In the genomic region with DNA sequence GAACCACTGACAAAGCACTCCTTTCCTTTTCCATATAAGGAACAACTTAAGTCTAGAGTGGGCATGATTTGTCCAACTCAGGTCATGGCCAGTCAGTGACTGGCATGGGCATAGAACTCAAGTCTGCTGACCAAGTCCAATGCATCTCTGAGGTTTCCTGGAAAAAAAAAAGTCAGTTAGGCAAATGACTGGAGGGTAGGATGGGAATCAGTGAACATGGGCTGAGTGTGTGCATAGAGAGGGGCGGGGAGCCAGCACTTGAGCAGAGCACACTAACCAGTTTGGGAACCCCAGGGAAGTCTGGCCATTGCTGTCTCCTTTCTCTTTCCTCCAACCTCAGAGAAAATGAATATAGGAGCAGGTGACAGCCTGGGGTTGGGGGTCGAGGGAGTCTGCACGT, we compare ENCODE assay signal across 1 cellular context.
TF ChIP-seq lines count a peak whose summit lies in the region.

No MANE protein-coding gene starts in this region.

TF ChIP-seq in IMR-90, 13 proteins besides CTCF, POLR2A, EP300 and RAD21:
- TF ChIP-seq CEBPB (IDR thresholded peaks at IDR 0.05; ENCODE audit: low read depth, low read length) (no peak), CHD1 (IDR thresholded peaks at IDR 0.05; ENCODE audit: low read depth, low read length) (no peak), SMC3 (IDR thresholded peaks at IDR 0.05; ENCODE audit: low read depth, low read length) (no peak), MAZ (IDR thresholded peaks at IDR 0.05; ENCODE audit: borderline replicate concordance, low read depth, low read length) (no peak), RFX5 (IDR thresholded peaks at IDR 0.05; ENCODE audit: low read depth, low read length) (no peak), MAFK (IDR thresholded peaks at IDR 0.05; ENCODE audit: low read depth, low read length) (no peak), FOS (IDR thresholded peaks at IDR 0.05; ENCODE audit: low read depth, low read length) (no peak), BHLHE40 (IDR thresholded peaks at IDR 0.05; ENCODE audit: low read depth, low read length) (no peak), RCOR1 (IDR thresholded peaks at IDR 0.05; ENCODE audit: insufficient replicate concordance, low read length) (no peak), NFE2L2 (IDR thresholded peaks at IDR 0.05; ENCODE audit: low read depth, low read length) (no peak), MXI1 (IDR thresholded peaks at IDR 0.05; ENCODE audit: borderline replicate concordance, low read depth, low read length) (no peak)
- TF ChIP-seq, protein P1, sequence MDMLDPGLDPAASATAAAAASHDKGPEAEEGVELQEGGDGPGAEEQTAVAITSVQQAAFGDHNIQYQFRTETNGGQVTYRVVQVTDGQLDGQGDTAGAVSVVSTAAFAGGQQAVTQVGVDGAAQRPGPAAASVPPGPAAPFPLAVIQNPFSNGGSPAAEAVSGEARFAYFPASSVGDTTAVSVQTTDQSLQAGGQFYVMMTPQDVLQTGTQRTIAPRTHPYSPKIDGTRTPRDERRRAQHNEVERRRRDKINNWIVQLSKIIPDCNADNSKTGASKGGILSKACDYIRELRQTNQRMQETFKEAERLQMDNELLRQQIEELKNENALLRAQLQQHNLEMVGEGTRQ (IDR thresholded peaks at IDR 0.05; ENCODE audit: low read depth, low read length), result no peak
TF ChIP-seq in IMR-90: peak in this region for 0.
